ENCODE assay signal across 4 cellular contexts in the genomic region with DNA sequence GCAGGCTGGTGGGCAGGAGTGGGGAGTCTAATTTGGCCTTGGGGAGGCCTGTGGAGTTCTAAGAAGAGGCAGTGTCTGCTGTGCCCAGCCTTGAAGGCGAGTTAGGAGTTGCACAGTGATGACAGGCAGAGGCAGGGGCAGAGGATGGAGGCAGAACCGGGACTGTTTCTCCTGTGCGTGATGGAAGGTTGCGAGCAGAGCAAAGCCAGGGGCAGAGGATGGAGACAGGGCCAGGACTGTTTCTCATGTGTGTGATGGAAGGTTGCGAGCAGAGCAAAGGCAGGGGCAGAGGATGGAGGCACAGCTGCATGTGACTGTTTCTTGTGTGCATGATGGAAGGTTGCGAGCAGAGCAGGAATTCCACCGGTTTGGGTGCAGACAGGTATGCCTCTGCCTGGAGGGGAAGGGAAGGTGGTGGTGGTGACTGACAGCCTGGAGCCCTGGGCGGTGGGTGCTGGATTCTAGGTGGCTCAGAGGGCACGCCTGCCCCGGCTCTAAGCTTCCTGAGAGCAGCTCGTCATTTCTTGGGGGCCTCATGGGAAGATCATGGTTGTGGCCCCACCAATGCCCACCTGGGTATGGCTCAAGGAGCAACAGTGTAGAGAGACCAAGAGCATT.
TF ChIP-seq lines count a peak whose summit lies in the region.

No MANE protein-coding gene starts in this region.

TF ChIP-seq in HEK293, 187 proteins besides CTCF, POLR2A, EP300 and RAD21:
- peak; percentile 72 for TF ChIP-seq ZBTB17 (tag by site-specific recombination; IDR thresholded peaks at IDR 0.05)
- peak; percentile 100 for TF ChIP-seq ZNF600 (tag by site-specific recombination; IDR thresholded peaks at IDR 0.05)
- no peak for TF ChIP-seq EGR2 (tag by site-specific recombination; IDR thresholded peaks at IDR 0.05; ENCODE audit: low read depth)

TF ChIP-seq in WTC11, 78 proteins besides CTCF, POLR2A, EP300 and RAD21 (continues in another document):
- TF ChIP-seq, protein P1, sequence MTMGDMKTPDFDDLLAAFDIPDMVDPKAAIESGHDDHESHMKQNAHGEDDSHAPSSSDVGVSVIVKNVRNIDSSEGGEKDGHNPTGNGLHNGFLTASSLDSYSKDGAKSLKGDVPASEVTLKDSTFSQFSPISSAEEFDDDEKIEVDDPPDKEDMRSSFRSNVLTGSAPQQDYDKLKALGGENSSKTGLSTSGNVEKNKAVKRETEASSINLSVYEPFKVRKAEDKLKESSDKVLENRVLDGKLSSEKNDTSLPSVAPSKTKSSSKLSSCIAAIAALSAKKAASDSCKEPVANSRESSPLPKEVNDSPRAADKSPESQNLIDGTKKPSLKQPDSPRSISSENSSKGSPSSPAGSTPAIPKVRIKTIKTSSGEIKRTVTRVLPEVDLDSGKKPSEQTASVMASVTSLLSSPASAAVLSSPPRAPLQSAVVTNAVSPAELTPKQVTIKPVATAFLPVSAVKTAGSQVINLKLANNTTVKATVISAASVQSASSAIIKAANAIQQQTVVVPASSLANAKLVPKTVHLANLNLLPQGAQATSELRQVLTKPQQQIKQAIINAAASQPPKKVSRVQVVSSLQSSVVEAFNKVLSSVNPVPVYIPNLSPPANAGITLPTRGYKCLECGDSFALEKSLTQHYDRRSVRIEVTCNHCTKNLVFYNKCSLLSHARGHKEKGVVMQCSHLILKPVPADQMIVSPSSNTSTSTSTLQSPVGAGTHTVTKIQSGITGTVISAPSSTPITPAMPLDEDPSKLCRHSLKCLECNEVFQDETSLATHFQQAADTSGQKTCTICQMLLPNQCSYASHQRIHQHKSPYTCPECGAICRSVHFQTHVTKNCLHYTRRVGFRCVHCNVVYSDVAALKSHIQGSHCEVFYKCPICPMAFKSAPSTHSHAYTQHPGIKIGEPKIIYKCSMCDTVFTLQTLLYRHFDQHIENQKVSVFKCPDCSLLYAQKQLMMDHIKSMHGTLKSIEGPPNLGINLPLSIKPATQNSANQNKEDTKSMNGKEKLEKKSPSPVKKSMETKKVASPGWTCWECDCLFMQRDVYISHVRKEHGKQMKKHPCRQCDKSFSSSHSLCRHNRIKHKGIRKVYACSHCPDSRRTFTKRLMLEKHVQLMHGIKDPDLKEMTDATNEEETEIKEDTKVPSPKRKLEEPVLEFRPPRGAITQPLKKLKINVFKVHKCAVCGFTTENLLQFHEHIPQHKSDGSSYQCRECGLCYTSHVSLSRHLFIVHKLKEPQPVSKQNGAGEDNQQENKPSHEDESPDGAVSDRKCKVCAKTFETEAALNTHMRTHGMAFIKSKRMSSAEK (CRISPR knock-in tag; IDR thresholded peaks at IDR 0.05; ENCODE audit: borderline replicate concordance): no peak
- TF ChIP-seq NR3C1 (CRISPR knock-in tag; conservative IDR thresholded peaks at IDR 0.05; ENCODE audit: low read depth) (no peak), SMAD4 (CRISPR knock-in tag; IDR thresholded peaks at IDR 0.05) (no peak), ZBTB21 (CRISPR knock-in tag; IDR thresholded peaks at IDR 0.05; ENCODE audit: borderline replicate concordance) (no peak), ZNF671 (CRISPR knock-in tag; IDR thresholded peaks at IDR 0.05) (no peak), RELA (CRISPR knock-in tag; IDR thresholded peaks at IDR 0.05; ENCODE audit: borderline replicate concordance) (no peak), OVOL2 (CRISPR knock-in tag; IDR thresholded peaks at IDR 0.05; ENCODE audit: borderline replicate concordance) (no peak), GABPB1 (CRISPR knock-in tag; IDR thresholded peaks at IDR 0.05) (no peak)
- TF ChIP-seq, protein P2, sequence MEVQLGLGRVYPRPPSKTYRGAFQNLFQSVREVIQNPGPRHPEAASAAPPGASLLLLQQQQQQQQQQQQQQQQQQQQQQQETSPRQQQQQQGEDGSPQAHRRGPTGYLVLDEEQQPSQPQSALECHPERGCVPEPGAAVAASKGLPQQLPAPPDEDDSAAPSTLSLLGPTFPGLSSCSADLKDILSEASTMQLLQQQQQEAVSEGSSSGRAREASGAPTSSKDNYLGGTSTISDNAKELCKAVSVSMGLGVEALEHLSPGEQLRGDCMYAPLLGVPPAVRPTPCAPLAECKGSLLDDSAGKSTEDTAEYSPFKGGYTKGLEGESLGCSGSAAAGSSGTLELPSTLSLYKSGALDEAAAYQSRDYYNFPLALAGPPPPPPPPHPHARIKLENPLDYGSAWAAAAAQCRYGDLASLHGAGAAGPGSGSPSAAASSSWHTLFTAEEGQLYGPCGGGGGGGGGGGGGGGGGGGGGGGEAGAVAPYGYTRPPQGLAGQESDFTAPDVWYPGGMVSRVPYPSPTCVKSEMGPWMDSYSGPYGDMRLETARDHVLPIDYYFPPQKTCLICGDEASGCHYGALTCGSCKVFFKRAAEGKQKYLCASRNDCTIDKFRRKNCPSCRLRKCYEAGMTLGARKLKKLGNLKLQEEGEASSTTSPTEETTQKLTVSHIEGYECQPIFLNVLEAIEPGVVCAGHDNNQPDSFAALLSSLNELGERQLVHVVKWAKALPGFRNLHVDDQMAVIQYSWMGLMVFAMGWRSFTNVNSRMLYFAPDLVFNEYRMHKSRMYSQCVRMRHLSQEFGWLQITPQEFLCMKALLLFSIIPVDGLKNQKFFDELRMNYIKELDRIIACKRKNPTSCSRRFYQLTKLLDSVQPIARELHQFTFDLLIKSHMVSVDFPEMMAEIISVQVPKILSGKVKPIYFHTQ (CRISPR knock-in tag; IDR thresholded peaks at IDR 0.05): no peak

TF ChIP-seq in HepG2, 621 proteins besides CTCF, POLR2A, EP300 and RAD21:
- TF ChIP-seq, protein P3, sequence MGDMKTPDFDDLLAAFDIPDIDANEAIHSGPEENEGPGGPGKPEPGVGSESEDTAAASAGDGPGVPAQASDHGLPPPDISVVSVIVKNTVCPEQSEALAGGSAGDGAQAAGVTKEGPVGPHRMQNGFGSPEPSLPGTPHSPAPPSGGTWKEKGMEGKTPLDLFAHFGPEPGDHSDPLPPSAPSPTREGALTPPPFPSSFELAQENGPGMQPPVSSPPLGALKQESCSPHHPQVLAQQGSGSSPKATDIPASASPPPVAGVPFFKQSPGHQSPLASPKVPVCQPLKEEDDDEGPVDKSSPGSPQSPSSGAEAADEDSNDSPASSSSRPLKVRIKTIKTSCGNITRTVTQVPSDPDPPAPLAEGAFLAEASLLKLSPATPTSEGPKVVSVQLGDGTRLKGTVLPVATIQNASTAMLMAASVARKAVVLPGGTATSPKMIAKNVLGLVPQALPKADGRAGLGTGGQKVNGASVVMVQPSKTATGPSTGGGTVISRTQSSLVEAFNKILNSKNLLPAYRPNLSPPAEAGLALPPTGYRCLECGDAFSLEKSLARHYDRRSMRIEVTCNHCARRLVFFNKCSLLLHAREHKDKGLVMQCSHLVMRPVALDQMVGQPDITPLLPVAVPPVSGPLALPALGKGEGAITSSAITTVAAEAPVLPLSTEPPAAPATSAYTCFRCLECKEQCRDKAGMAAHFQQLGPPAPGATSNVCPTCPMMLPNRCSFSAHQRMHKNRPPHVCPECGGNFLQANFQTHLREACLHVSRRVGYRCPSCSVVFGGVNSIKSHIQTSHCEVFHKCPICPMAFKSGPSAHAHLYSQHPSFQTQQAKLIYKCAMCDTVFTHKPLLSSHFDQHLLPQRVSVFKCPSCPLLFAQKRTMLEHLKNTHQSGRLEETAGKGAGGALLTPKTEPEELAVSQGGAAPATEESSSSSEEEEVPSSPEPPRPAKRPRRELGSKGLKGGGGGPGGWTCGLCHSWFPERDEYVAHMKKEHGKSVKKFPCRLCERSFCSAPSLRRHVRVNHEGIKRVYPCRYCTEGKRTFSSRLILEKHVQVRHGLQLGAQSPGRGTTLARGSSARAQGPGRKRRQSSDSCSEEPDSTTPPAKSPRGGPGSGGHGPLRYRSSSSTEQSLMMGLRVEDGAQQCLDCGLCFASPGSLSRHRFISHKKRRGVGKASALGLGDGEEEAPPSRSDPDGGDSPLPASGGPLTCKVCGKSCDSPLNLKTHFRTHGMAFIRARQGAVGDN (CRISPR knock-in tag; IDR thresholded peaks at IDR 0.05): 0 out of 2 replicates have a peak, but pooled peaks have one; percentile 0
- TF ChIP-seq SMAD1 (CRISPR knock-in tag; IDR thresholded peaks at IDR 0.05; ENCODE audit: borderline replicate concordance, low read depth): no peak

TF ChIP-seq in GM23338, 12 proteins besides CTCF, POLR2A, EP300 and RAD21 (continues in another document):
- TF ChIP-seq NANOG (IDR thresholded peaks at IDR 0.05; ENCODE audit: borderline replicate concordance) (no peak), STAT1 (IDR thresholded peaks at IDR 0.05; ENCODE audit: unreplicated experiment) (no peak), POLR2AphosphoS5 (IDR thresholded peaks at IDR 0.05; ENCODE audit: low read depth) (no peak), EZH2 (IDR thresholded peaks at IDR 0.05; ENCODE audit: low read depth, unreplicated experiment) (no peak), EZH2phosphoT487 (IDR thresholded peaks at IDR 0.05; ENCODE audit: unreplicated experiment) (no peak), CREB1 (CRISPR knock-in tag; IDR thresholded peaks at IDR 0.05; ENCODE audit: low read depth) (no peak), ZNF114 (CRISPR knock-in tag; IDR thresholded peaks at IDR 0.05) (no peak), ZNF331 (CRISPR knock-in tag; IDR thresholded peaks at IDR 0.05; ENCODE audit: low read depth) (no peak)
- TF ChIP-seq, protein P4, sequence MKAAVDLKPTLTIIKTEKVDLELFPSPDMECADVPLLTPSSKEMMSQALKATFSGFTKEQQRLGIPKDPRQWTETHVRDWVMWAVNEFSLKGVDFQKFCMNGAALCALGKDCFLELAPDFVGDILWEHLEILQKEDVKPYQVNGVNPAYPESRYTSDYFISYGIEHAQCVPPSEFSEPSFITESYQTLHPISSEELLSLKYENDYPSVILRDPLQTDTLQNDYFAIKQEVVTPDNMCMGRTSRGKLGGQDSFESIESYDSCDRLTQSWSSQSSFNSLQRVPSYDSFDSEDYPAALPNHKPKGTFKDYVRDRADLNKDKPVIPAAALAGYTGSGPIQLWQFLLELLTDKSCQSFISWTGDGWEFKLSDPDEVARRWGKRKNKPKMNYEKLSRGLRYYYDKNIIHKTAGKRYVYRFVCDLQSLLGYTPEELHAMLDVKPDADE (IDR thresholded peaks at IDR 0.05): no peak
- TF ChIP-seq, protein P5, sequence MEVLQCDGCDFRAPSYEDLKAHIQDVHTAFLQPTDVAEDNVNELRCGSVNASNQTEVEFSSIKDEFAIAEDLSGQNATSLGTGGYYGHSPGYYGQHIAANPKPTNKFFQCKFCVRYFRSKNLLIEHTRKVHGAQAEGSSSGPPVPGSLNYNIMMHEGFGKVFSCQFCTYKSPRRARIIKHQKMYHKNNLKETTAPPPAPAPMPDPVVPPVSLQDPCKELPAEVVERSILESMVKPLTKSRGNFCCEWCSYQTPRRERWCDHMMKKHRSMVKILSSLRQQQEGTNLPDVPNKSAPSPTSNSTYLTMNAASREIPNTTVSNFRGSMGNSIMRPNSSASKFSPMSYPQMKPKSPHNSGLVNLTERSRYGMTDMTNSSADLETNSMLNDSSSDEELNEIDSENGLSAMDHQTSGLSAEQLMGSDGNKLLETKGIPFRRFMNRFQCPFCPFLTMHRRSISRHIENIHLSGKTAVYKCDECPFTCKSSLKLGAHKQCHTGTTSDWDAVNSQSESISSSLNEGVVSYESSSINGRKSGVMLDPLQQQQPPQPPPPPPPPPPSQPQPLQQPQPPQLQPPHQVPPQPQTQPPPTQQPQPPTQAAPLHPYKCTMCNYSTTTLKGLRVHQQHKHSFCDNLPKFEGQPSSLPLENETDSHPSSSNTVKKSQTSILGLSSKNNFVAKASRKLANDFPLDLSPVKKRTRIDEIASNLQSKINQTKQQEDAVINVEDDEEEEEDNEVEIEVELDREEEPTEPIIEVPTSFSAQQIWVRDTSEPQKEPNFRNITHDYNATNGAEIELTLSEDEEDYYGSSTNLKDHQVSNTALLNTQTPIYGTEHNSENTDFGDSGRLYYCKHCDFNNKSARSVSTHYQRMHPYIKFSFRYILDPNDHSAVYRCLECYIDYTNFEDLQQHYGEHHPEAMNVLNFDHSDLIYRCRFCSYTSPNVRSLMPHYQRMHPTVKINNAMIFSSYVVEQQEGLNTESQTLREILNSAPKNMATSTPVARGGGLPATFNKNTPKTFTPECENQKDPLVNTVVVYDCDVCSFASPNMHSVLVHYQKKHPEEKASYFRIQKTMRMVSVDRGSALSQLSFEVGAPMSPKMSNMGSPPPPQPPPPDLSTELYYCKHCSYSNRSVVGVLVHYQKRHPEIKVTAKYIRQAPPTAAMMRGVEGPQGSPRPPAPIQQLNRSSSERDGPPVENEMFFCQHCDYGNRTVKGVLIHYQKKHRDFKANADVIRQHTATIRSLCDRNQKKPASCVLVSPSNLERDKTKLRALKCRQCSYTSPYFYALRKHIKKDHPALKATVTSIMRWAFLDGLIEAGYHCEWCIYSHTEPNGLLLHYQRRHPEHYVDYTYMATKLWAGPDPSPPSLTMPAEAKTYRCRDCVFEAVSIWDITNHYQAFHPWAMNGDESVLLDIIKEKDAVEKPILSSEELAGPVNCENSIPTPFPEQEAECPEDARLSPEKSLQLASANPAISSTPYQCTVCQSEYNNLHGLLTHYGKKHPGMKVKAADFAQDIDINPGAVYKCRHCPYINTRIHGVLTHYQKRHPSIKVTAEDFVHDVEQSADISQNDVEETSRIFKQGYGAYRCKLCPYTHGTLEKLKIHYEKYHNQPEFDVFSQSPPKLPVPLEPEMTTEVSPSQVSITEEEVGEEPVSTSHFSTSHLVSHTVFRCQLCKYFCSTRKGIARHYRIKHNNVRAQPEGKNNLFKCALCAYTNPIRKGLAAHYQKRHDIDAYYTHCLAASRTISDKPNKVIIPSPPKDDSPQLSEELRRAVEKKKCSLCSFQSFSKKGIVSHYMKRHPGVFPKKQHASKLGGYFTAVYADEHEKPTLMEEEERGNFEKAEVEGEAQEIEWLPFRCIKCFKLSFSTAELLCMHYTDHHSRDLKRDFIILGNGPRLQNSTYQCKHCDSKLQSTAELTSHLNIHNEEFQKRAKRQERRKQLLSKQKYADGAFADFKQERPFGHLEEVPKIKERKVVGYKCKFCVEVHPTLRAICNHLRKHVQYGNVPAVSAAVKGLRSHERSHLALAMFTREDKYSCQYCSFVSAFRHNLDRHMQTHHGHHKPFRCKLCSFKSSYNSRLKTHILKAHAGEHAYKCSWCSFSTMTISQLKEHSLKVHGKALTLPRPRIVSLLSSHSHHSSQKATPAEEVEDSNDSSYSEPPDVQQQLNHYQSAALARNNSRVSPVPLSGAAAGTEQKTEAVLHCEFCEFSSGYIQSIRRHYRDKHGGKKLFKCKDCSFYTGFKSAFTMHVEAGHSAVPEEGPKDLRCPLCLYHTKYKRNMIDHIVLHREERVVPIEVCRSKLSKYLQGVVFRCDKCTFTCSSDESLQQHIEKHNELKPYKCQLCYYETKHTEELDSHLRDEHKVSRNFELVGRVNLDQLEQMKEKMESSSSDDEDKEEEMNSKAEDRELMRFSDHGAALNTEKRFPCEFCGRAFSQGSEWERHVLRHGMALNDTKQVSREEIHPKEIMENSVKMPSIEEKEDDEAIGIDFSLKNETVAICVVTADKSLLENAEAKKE (CRISPR knock-in tag; IDR thresholded peaks at IDR 0.05): no peak
